8 cellular contexts compared by ENCODE assay signal in genomic region chr14:72892879-72893635, GRCh38. TPM values are rescaled to one million over a fixed set of nuclear protein-coding genes. Genes with fewer than 3 reads are reported as not detected.
DNase-seq lines count a peak whose midpoint lies in the region; ATAC-seq and TF ChIP-seq lines count a peak whose summit lies in the region.

No MANE protein-coding gene starts in this region.

- no peaks in the 10 kb centered on the region for H3K9me3 ChIP-seq in DND-41 (ENCODE audit: insufficient read depth, low read length, severe bottlenecking)
- H3K9me3 ChIP-seq in H9 (ENCODE audit: control insufficient read depth, low read depth, low read length) = no peaks in the 10 kb centered on the region
- H3K9me3 ChIP-seq in RWPE2 (ENCODE audit: severe bottlenecking) = no peaks in the 10 kb centered on the region

- H3K23me2 ChIP-seq in H9 (ENCODE audit: insufficient read length, low read depth, low read length, poor library complexity, severe bottlenecking) = peaks cover 25% of the 10 kb centered on the region

- no peak overlapping the region for H2BK120ac ChIP-seq in H9 (ENCODE audit: low read depth, low read length, poor library complexity, severe bottlenecking)

- CTCF ChIA-PET in MCF 10A (lab: Yijun Ruan, JAX) = interaction anchor here (1.0 to 1.6 kb wide), 3 partner anchors 10 to 379 kb away, joined by 3 to 6 read pairs (median 4); no protein-coding TSS in a partner anchor

- POLR2A ChIA-PET in MCF 10A (lab: Yijun Ruan, JAX) = interaction anchor here (0.6 to 2.6 kb wide), 9 partner anchors 8 to 1572 kb away, joined by 3 to 13 read pairs (median 6); partner anchors contain the start of gene DCAF4

- no peak overlapping the region for H2BK15ac ChIP-seq in H9 (ENCODE audit: low read depth, low read length)

- H4K5ac ChIP-seq in H9 (ENCODE audit: insufficient read length, low read depth, low read length) = no peak overlapping the region

- no peak overlapping the region for H3K27ac ChIP-seq in DND-41 (ENCODE audit: low read length)
- no peak overlapping the region for H3K27ac ChIP-seq in H9 (ENCODE audit: insufficient read length, low read depth, low read length)
- no peak overlapping the region for H3K27ac ChIP-seq in RWPE2 (ENCODE audit: poor library complexity, severe bottlenecking)
- peak overlapping the region in 2 of 21 experiments; percentile 22 to 59 for H3K27ac ChIP-seq in skin epidermis

- H3K27ac Mint-ChIP-seq in H9 (no peak overlapping the region), MCF 10A (ENCODE audit: low read depth, unreplicated experiment) (no peak overlapping the region)

- H4K20me1 ChIP-seq in DND-41 (ENCODE audit: insufficient read depth, low read length) (no peaks in the 10 kb centered on the region; the same call in 1 of the 2 replicates), H9 (ENCODE audit: control insufficient read depth, insufficient read depth, insufficient read length) (no peaks in the 10 kb centered on the region)

- H3K27me3 Mint-ChIP-seq in H9 (ENCODE audit: low read depth) (peaks cover 88% of the 10 kb centered on the region), MCF 10A (ENCODE audit: insufficient read depth, unreplicated experiment) (no peaks in the 10 kb centered on the region)

- no TSS peak for BruUV-seq in MCF 10A (replicated peaks; lab: Mats Ljungman, UMichigan)

- H3K4me3 ChIP-seq in DND-41 (ENCODE audit: low read depth in 1 of 2, low read length in 2 of 2) (peak overlapping the region; percentile 92 to 98; a peak in 3 of 4 replicates), RWPE2 (ENCODE audit: severe bottlenecking) (peak overlapping the region; percentile 55), skin epidermis (peak overlapping the region; percentile 56 to 82 (median 73))

- H3K4me1 Mint-ChIP-seq in H9 (peaks cover 49 to 50% of the 10 kb centered on the region in 2 experiments), MCF 10A (ENCODE audit: insufficient read depth, unreplicated experiment) (no peaks in the 10 kb centered on the region)

- peak overlapping the region; percentile 96 for H3K4me2 ChIP-seq in DND-41 (ENCODE audit: insufficient read depth, low read length)
- peak overlapping the region; percentile 90 for H3K4me2 ChIP-seq in H9 (ENCODE audit: insufficient read depth, insufficient read length, low read length)

- H4K91ac ChIP-seq in H9 (ENCODE audit: insufficient read length, low read depth, low read length) = no peak overlapping the region

- no peak overlapping the region for H3K18ac ChIP-seq in H9 (ENCODE audit: insufficient read length, low read depth, low read length)

- H3K23ac ChIP-seq in H9 (ENCODE audit: insufficient read length, low read depth, low read length) = no peak overlapping the region

- H3K14ac ChIP-seq in H9 (ENCODE audit: insufficient read depth, low read length) = no peak overlapping the region

- intact Hi-C loops in MCF 10A (cut with micrococcal nuclease) = no loop called here

- no peaks in the 10 kb centered on the region for H3K79me1 ChIP-seq in H9 (ENCODE audit: insufficient read depth, low read depth, low read length, poor library complexity, severe bottlenecking)

- H3K36me3 Mint-ChIP-seq in H9 (ENCODE audit: insufficient read depth in 1 of 3, low read depth in 3 of 3) = peaks cover 0 to 1% (median 0%) of the 10 kb centered on the region in 3 experiments; a peak in 1 of 7 replicates
- no peaks in the 10 kb centered on the region for H3K36me3 Mint-ChIP-seq in MCF 10A (ENCODE audit: insufficient read depth, unreplicated experiment)

- no peak overlapping the region for H2BK12ac ChIP-seq in H9 (ENCODE audit: insufficient read length, low read depth, low read length)

- peak overlapping the region; percentile 98 for H2AFZ ChIP-seq in DND-41 (ENCODE audit: low read depth, low read length)
- H2AFZ ChIP-seq in H9 (ENCODE audit: low read length) = no peak overlapping the region

- H3K27me3 ChIP-seq in DND-41 (ENCODE audit: insufficient read depth, low read length, poor library complexity) (peaks cover 40% of the 10 kb centered on the region), H9 (ENCODE audit: insufficient read depth, low read length) (peaks cover 38% of the 10 kb centered on the region), RWPE2 (ENCODE audit: insufficient read depth, poor library complexity, severe bottlenecking) (peaks cover 34% of the 10 kb centered on the region)

- no peak overlapping the region for H3K4ac ChIP-seq in H9 (ENCODE audit: low read depth, low read length)

- H3K9me3 Mint-ChIP-seq in H9 (no peaks in the 10 kb centered on the region), MCF 10A (ENCODE audit: unreplicated experiment) (no peaks in the 10 kb centered on the region)

- H3T11ph ChIP-seq in H9 (ENCODE audit: low read length) = no peak overlapping the region

- no peaks in the 10 kb centered on the region for H3K79me2 ChIP-seq in DND-41 (ENCODE audit: insufficient read depth, low read length)
- no peaks in the 10 kb centered on the region for H3K79me2 ChIP-seq in H9 (ENCODE audit: insufficient read depth, low read length)

- TF ChIP-seq CTCF in DND-41 (IDR thresholded peaks at IDR 0.05; ENCODE audit: borderline replicate concordance, extremely low read depth, low read length, poor library complexity, severe bottlenecking) (no peak), H9 (conservative IDR thresholded peaks at IDR 0.05) (no peak), RWPE2 (IDR thresholded peaks at IDR 0.05; ENCODE audit: poor library complexity, severe bottlenecking) (no peak), MCF 10A (IDR thresholded peaks at IDR 0.05; ENCODE audit: unreplicated experiment) (no peak)

- H3K9ac ChIP-seq in DND-41 (ENCODE audit: low read depth, low read length) = peak overlapping the region; percentile 68
- H3K9ac ChIP-seq in H9 (ENCODE audit: extremely low read depth, insufficient read length, low read length) = no peak overlapping the region

- H2BK5ac ChIP-seq in H9 (ENCODE audit: insufficient read length, low read length) = no peak overlapping the region

- peak; percentile 31 for ATAC-seq in DND-41 (ENCODE audit: insufficient read depth, low read depth)
- ATAC-seq in RWPE2 (ENCODE audit: low read depth) = peak; percentile 2; the same call in 2 of the 3 replicates
- no peak for ATAC-seq in HG03571 (IDR thresholded peaks at IDR 0.05; ENCODE audit: unreplicated experiment)
- ATAC-seq in HG02610 (IDR thresholded peaks at IDR 0.05; ENCODE audit: unreplicated experiment) = no peak

- DNase-seq in DND-41 (peak; percentile 49), H9 (no peak), RWPE2 (ENCODE audit: low spot score) (peak; percentile 61), MCF 10A (ENCODE audit: unreplicated experiment) (peak; percentile 13), islet precursor cell (peak; percentile 64)

- H4K8ac ChIP-seq in H9 (replicated peaks; ENCODE audit: insufficient read length, low read depth, low read length) = no peak overlapping the region

- H3K36me3 ChIP-seq in DND-41 (ENCODE audit: insufficient read depth, low read length) = no peaks in the 10 kb centered on the region
- H3K36me3 ChIP-seq in RWPE2 (ENCODE audit: low read depth) = no peaks in the 10 kb centered on the region

- WGBS in H9 (ENCODE audit: extremely low coverage, insufficient read length, low lambda C conversion rate) = no CpG with 5 or more reads among the region's 68 CpGs

- H3K4me3 Mint-ChIP-seq in H9 = peak overlapping the region; percentile 54 to 91
- H3K4me3 Mint-ChIP-seq in MCF 10A (ENCODE audit: unreplicated experiment) = peak overlapping the region; percentile 82

- H3K56ac ChIP-seq in H9 (ENCODE audit: insufficient read length, low read depth, low read length) = no peak overlapping the region

- H2AK5ac ChIP-seq in H9 (ENCODE audit: insufficient read length, low read length) = no peak overlapping the region

- H2BK20ac ChIP-seq in H9 (ENCODE audit: low read depth, low read length, poor library complexity, severe bottlenecking) = no peak overlapping the region

- H3K4me1 ChIP-seq in DND-41 (ENCODE audit: insufficient read depth, low read length) = peaks cover 24% of the 10 kb centered on the region
- H3K4me1 ChIP-seq in H9 (ENCODE audit: insufficient read depth, low read length) = peaks cover 7% of the 10 kb centered on the region
- no peaks in the 10 kb centered on the region for H3K4me1 ChIP-seq in RWPE2 (ENCODE audit: insufficient read depth, poor library complexity, severe bottlenecking)

RNA-seq across cellular contexts. Expression of gene DPF3, which starts 0.8 kb away (rescaled TPM):
- total RNA-seq in H9 (2021) (not detected in 2 replicates), MCF 10A (2022) (1.9 and 2.1 TPM in 2 replicates)

RNA-seq across cellular contexts. Expression of gene DCAF4, which starts 33.2 kb away (rescaled TPM):
- 30.2 and 32.0 TPM in 2 replicates for total RNA-seq in H9 (2021)
- 27.9 and 39.4 TPM in 2 replicates for total RNA-seq in MCF 10A (2022)

Comparison
In these comparisons a context has a peak if more than half of its experiments do, and no peak if none do; other contexts are left out.
1. ATAC-seq: peak in DND-41 (single experiment) and RWPE2 (single experiment); none in HG03571 (single experiment) and HG02610 (single experiment).
2. Peak in every context shown above with its lines, with median percentiles within 50 percentile points of each other: H3K4me3 ChIP-seq.